In the genomic region with DNA sequence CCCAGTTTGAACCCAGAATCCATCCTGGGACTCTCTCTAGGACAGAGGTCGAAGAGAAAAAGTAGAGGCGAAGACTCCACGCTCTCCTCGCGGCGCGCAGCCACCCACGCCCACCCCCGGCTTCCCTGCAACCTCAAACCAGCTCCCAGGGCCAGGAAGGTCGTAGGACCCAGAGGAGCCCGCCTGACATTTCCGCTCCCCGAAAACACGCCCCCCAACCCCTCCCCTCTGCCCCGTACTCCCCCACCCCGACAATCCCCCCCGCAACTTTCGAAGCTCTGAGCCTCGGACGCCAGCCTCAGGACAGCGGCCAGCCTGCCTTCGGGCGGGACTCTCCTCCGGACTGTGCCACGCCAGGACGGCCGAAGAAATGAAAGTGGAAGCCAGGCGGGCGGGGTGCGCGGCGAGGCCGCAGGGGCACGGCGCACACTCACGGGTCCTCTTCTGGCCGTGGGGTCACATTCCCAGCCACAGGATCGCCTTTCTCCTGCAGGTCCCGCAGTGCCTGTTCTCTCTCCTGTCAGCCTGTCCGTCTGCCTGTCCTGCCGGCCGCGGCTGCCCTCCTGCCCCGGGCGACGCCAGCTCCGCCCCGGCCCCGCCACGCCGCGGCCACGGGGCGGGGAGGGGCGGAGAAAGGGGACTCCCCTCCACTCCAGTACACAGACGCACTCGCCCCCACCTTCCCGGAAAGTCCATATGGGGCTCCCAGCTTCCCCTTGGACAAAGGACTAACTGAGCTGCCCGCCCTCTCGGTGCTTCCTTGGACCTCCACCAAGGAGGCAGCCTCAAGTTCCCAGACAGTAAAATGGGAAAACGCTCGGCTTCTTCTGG, we compare ENCODE assay signal across 9 cellular contexts. TPM values are rescaled to one million over a fixed set of nuclear protein-coding genes. Genes with fewer than 3 reads are reported as not detected.
DNase-seq lines count a peak whose midpoint lies in the region; ATAC-seq lines count a peak whose summit lies in the region.
"Had no signal": no experiment of that assay in that cellular context is flagged by ENCODE, and none has a peak within 500 bp of the region (broad histone marks: within the 10 kb centered on the region; RNA-seq: fewer than 3 reads in every experiment).

Gene MOB3C (minus strand): TSS at position 535 of the 831 bp plus-strand sequence. CDS start 3,490 bp downstream, outside the sequence.

- peak within 1 kb of the TSS; percentile 91 for H3K27ac ChIP-seq in epithelial cell of prostate
- H3K27ac ChIP-seq: 22Rv1 had no signal

- ATAC-seq in HG02763 (IDR thresholded peaks at IDR 0.05; ENCODE audit: unreplicated experiment), result peak; percentile 66

- DNase-seq in DMS 273 (lab: John Stamatoyannopoulos, UW; ENCODE audit: unreplicated experiment) (peak; percentile 75), DMS 273 treated with DMSO at 0.1 percent for 48 hours (lab: John Stamatoyannopoulos, UW) (no peak), NOMO-1 treated with DMSO at 0.1 percent for 48 hours (lab: John Stamatoyannopoulos, UW; ENCODE audit: unreplicated experiment) (peak; percentile 35), activated T-cell treated with anti-CD3 and anti-CD28 coated beads for 24 hours (ENCODE audit: low read depth) (peak; percentile 46), epithelial cell of prostate (ENCODE audit: low read depth, low spot score) (no peak), mucosa of gallbladder (ENCODE audit: low spot score) (peak; percentile 69)
- peak; percentile 61 to 71 for DNase-seq in stimulated activated CD8-positive, alpha-beta memory T cell treated with anti-CD3 and anti-CD28 coated beads, Interleukin-4, amount 100 ng/mL, for 4 hours (ENCODE audit: low read depth in 2 of 2, low spot score in 1 of 2)

RNA-seq across cellular contexts. Expression of gene MOB3C, which starts in this region (rescaled TPM):
- total RNA-seq in mucosa of gallbladder, result 12.8 TPM

Comparison
In these comparisons a context has a peak if more than half of its experiments do, and no peak if none do; other contexts are left out.
1. DNase-seq: peak in DMS 273 (single experiment), NOMO-1 treated with DMSO at 0.1 percent for 48 hours (single experiment), activated T-cell treated with anti-CD3 and anti-CD28 coated beads for 24 hours (single experiment), mucosa of gallbladder (single experiment) and stimulated activated CD8-positive, alpha-beta memory T cell treated with anti-CD3 and anti-CD28 coated beads, Interleukin-4, amount 100 ng/mL, for 4 hours (2 of 2); none in DMS 273 treated with DMSO at 0.1 percent for 48 hours (single experiment) and epithelial cell of prostate (single experiment).